Comparison of ENCODE assay signal across 9 cellular contexts in genomic region chr11:12287009-12287373, GRCh38.
A peak's percentile ranks its signal among the peaks of the same experiment; 100 is the strongest.
DNase-seq lines count a peak whose midpoint lies in the region; ATAC-seq, FAIRE-seq and TF ChIP-seq lines count a peak whose summit lies in the region.
"Had no signal": no experiment of that assay in that cellular context is flagged by ENCODE, and none has a peak within 500 bp of the region (broad histone marks: within the 10 kb centered on the region; RNA-seq: fewer than 3 reads in every experiment).

No MANE protein-coding gene starts in this region.

- peak; percentile 46 for DNase-seq in DMS 273 (lab: John Stamatoyannopoulos, UW; ENCODE audit: unreplicated experiment)
- peak; percentile 9 for DNase-seq in SK-MEL-5 (ENCODE audit: low read depth, low spot score)
- peak; percentile 63 for DNase-seq in pulmonary artery endothelial cell (ENCODE audit: low read depth, low spot score)
- DNase-seq in activated effector memory CD4-positive, alpha-beta T cell treated with anti-CD3 and anti-CD28 coated beads, Interleukin-2, amount 50 U/mL, for 16 hours, result no peak
- no peak for DNase-seq in GM12892 (ENCODE audit: insufficient read length)
- DNase-seq in MV-4-11 (lab: John Stamatoyannopoulos, UW), result no peak
- DNase-seq: activated CD4-positive, alpha-beta T cell treated with anti-CD3 and anti-CD28 coated beads, Interleukin-2, amount 50 U/mL, for 1 hour had no signal

- ATAC-seq in gastroesophageal sphincter (peak; percentile 76), GM19023 (IDR thresholded peaks at IDR 0.05; ENCODE audit: unreplicated experiment) (no peak)

- H3K27ac ChIP-seq in gastroesophageal sphincter, result peak overlapping the region; percentile 44 to 92 (median 84)

- no peak for TF ChIP-seq CTCF in gastroesophageal sphincter (IDR thresholded peaks at IDR 0.05)

- H3K9me3 ChIP-seq in gastroesophageal sphincter, result no peaks in the 10 kb centered on the region

- 6% methylated on average over 2 of the region's 2 CpGs; no CpG with 5 or more reads in 1 of the 2 donors for WGBS in gastroesophageal sphincter (ENCODE audit: low coverage in 1 of 2), 2 donors

- peaks cover 2 to 46% (median 20%) of the 10 kb centered on the region in 3 donors for H3K4me1 ChIP-seq in gastroesophageal sphincter

- H3K36me3 ChIP-seq in gastroesophageal sphincter, result no peaks in the 10 kb centered on the region

- in situ Hi-C loops in SK-MEL-5 (cut with HindIII; ENCODE audit: low pct_unique_long_range_greater_than_20kb, low sequenced_read_pairs), result no loop called here

- H3K27me3 ChIP-seq in gastroesophageal sphincter, result no peaks in the 10 kb centered on the region

- no peak overlapping the region for H3K4me3 ChIP-seq in gastroesophageal sphincter

- TF ChIP-seq POLR2A in gastroesophageal sphincter (IDR thresholded peaks at IDR 0.05) (no peak), GM12892 (IDR thresholded peaks at IDR 0.05; ENCODE audit: low read depth, low read length) (no peak)

- no peak for TF ChIP-seq EP300 in gastroesophageal sphincter (IDR thresholded peaks at IDR 0.05)

- FAIRE-seq in GM12892 (lab: Jason Lieb, UNC), result no peak

Comparison
In these comparisons a context has a peak if more than half of its experiments do, and no peak if none do; other contexts are left out.
1. DNase-seq: peak in DMS 273 (single experiment), SK-MEL-5 (single experiment) and pulmonary artery endothelial cell (single experiment); none in activated effector memory CD4-positive, alpha-beta T cell treated with anti-CD3 and anti-CD28 coated beads, Interleukin-2, amount 50 U/mL, for 16 hours (single experiment), GM12892 (single experiment) and MV-4-11 (single experiment).